In genomic region chr2:144379891-144380311, GRCh38 we compare ENCODE assay signal across 11 cellular contexts.
DNase-seq lines count a peak whose midpoint lies in the region; ATAC-seq and TF ChIP-seq lines count a peak whose summit lies in the region.
"Had no signal": no experiment of that assay in that cellular context is flagged by ENCODE, and none has a peak within 500 bp of the region (broad histone marks: within the 10 kb centered on the region; RNA-seq: fewer than 3 reads in every experiment).

No MANE protein-coding gene starts in this region.

- TF ChIP-seq EP300 in ovary (IDR thresholded peaks at IDR 0.05) = no peak

- H3K27me3 ChIP-seq in ovary (no peaks in the 10 kb centered on the region), PC-9 (ENCODE audit: insufficient read depth, low read depth) (no peaks in the 10 kb centered on the region)

- 2 to 33% (median 3%) methylated on average over 10 of the region's 10 CpGs for WGBS in ovary, 3 donors

- no peaks in the 10 kb centered on the region for H3K79me2 ChIP-seq in PC-9 (ENCODE audit: low read depth)

- peaks cover 5% of the 10 kb centered on the region for H3K4me1 ChIP-seq in ovary (ENCODE audit: insufficient read depth)
- peaks cover under 1% of the 10 kb centered on the region for H3K4me1 ChIP-seq in PC-9 (replicated peaks; ENCODE audit: insufficient read depth)

- H3K9me3 Mint-ChIP-seq in activated naive CD4-positive, alpha-beta T cell treated with anti-CD3 and anti-CD28 coated beads, Interleukin-2, amount 10 ng/mL, durations not matched to agents 7 days and 5 days = peaks cover 3% of the 10 kb centered on the region
- H3K9me3 Mint-ChIP-seq: memory B cell had no signal

- H3K4me3 ChIP-seq in ovary = no peak overlapping the region
- H3K4me3 ChIP-seq in PC-9 = no peak overlapping the region

- no peaks in the 10 kb centered on the region for H4K20me1 ChIP-seq in PC-9 (ENCODE audit: insufficient read depth)

- no peaks in the 10 kb centered on the region for H3K9me2 ChIP-seq in PC-9 (ENCODE audit: insufficient read depth)

- no peaks in the 10 kb centered on the region for H3K36me3 Mint-ChIP-seq in activated naive CD4-positive, alpha-beta T cell treated with anti-CD3 and anti-CD28 coated beads, Interleukin-2, amount 10 ng/mL, durations not matched to agents 7 days and 5 days

- peak; percentile 46 for ATAC-seq in Right ventricle myocardium superior (ENCODE audit: poor library complexity)
- ATAC-seq: activated CD4-positive, CD25-positive, alpha-beta regulatory T cell treated with anti-CD3 and anti-CD28 coated beads, Interleukin-2, amount 50 U/mL, for 24 hours had no signal

- no peak overlapping the region for H2AFZ ChIP-seq in PC-9

- no peak overlapping the region for H3K4me3 Mint-ChIP-seq in activated naive CD4-positive, alpha-beta T cell treated with anti-CD3 and anti-CD28 coated beads, Interleukin-2, amount 10 ng/mL, durations not matched to agents 7 days and 5 days
- H3K4me3 Mint-ChIP-seq: memory B cell had no signal

- intact Hi-C loops in Right ventricle myocardium superior (cut with DNase I) (no loop called here), ovary (cut with DNase I) (no loop called here), PC-9 (cut with micrococcal nuclease; ENCODE audit: unreplicated experiment) (no loop called here)

- CTCF ChIA-PET in PC-9 (lab: Charles Lee) = no interaction called here
- CTCF ChIA-PET in activated naive CD4-positive, alpha-beta T cell treated with anti-CD3 and anti-CD28 coated beads, Interleukin-2, amount 10 ng/mL, durations not matched to agents 7 days and 5 days (lab: Charles Lee) = no interaction called here

- peaks cover 15% of the 10 kb centered on the region for H3K27me3 Mint-ChIP-seq in activated naive CD4-positive, alpha-beta T cell treated with anti-CD3 and anti-CD28 coated beads, Interleukin-2, amount 10 ng/mL, durations not matched to agents 7 days and 5 days

- POLR2A ChIA-PET in PC-9 (lab: Charles Lee; ENCODE audit: unreplicated experiment) = no interaction called here

- peak; percentile 94 for DNase-seq in DMS 273 (lab: John Stamatoyannopoulos, UW; ENCODE audit: unreplicated experiment)
- peak; percentile 54 for DNase-seq in UCSD-AML1 (lab: John Stamatoyannopoulos, UW; ENCODE audit: unreplicated experiment)
- DNase-seq in Right ventricle myocardium superior = peak; percentile 43
- DNase-seq in ovary = peak; percentile 37 to 69 (median 38)
- DNase-seq in PC-9 = no peak
- DNase-seq in DMS79 treated with DMSO at 0.1 percent for 48 hours (lab: John Stamatoyannopoulos, UW) = no peak
- no peak for DNase-seq in activated naive CD4-positive, alpha-beta T cell treated with anti-CD3 and anti-CD28 coated beads, Interleukin-2, amount 10 ng/mL, durations not matched to agents 7 days and 5 days
- no peak for DNase-seq in superior temporal gyrus (ENCODE audit: extremely low spot score)
- DNase-seq: NCI-H2081 had no signal

- no peaks in the 10 kb centered on the region for H3K36me3 ChIP-seq in ovary
- H3K36me3 ChIP-seq in PC-9 (ENCODE audit: low read depth) = no peaks in the 10 kb centered on the region

- TF ChIP-seq CTCF in ovary (IDR thresholded peaks at IDR 0.05) (no peak), PC-9 (conservative IDR thresholded peaks at IDR 0.05) (no peak)

- no peaks in the 10 kb centered on the region for H3F3A ChIP-seq in PC-9 (ENCODE audit: insufficient read depth, low read depth)

- H3K27ac ChIP-seq in ovary = peak overlapping the region in 1 of 2 donors; percentile 50
- H3K27ac ChIP-seq in PC-9 = no peak overlapping the region

- H3K4me1 Mint-ChIP-seq in activated naive CD4-positive, alpha-beta T cell treated with anti-CD3 and anti-CD28 coated beads, Interleukin-2, amount 10 ng/mL, durations not matched to agents 7 days and 5 days = peaks cover 14% of the 10 kb centered on the region

- H3K27ac Mint-ChIP-seq in activated naive CD4-positive, alpha-beta T cell treated with anti-CD3 and anti-CD28 coated beads, Interleukin-2, amount 10 ng/mL, durations not matched to agents 7 days and 5 days = no peak overlapping the region
- H3K27ac Mint-ChIP-seq: memory B cell had no signal

- TF ChIP-seq POLR2A in ovary (IDR thresholded peaks at IDR 0.05) = no peak

- H3K9me3 ChIP-seq in ovary (no peaks in the 10 kb centered on the region), PC-9 (ENCODE audit: insufficient read depth, low read depth) (no peaks in the 10 kb centered on the region)

- H3K4me2 ChIP-seq in PC-9 = no peak overlapping the region

- BruUV-seq in PC-9 (replicated peaks; lab: Mats Ljungman, UMichigan) = no TSS peak

Comparison
In these comparisons a context has a peak if more than half of its experiments do, and no peak if none do; other contexts are left out.
1. DNase-seq: peak in DMS 273 (single experiment), UCSD-AML1 (single experiment), Right ventricle myocardium superior (single experiment) and ovary (5 of 5); none in PC-9 (0 of 2), DMS79 treated with DMSO at 0.1 percent for 48 hours (single experiment), activated naive CD4-positive, alpha-beta T cell treated with anti-CD3 and anti-CD28 coated beads, Interleukin-2, amount 10 ng/mL, durations not matched to agents 7 days and 5 days (single experiment) and superior temporal gyrus (single experiment).